In the genomic region with DNA sequence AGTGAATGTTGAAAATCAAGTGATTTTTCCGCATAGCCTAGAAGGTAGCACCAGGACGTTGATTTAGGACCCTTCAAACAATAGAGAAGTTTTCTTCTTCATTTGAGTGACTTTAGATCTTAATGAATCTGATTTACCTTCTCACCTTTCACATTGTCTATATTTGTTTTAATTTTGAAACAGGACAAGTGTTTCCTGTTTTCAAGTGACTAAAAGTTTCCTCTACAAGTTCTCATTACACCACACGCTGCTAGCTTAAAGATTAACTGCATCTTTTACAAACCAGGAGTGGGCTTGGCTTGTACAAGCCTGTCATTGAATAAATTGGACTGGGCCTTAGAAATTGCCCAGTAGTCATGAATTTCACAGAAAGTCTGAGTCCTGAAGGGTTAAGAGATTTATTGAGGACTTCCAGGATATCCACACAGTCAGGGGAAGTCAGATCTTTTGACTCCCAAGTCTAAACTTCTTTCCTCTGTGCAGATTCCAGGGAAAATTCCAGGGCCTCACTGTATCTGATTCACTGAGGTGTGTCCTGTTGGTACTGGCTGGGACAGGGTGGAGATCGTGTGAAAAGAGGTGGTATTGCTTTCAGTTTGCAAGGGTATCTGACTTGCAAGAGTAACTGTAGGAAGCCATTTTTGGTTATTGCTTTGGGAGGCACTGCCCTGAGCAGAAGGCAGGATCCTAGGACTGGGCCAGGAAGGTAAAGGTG, we compare ENCODE assay signal across 9 cellular contexts. TPM values are rescaled to one million over a fixed set of nuclear protein-coding genes. Genes with fewer than 3 reads are reported as not detected.
DNase-seq lines count a peak whose midpoint lies in the region; ATAC-seq and TF ChIP-seq lines count a peak whose summit lies in the region.
"Had no signal": no experiment of that assay in that cellular context is flagged by ENCODE, and none has a peak within 500 bp of the region (broad histone marks: within the 10 kb centered on the region; RNA-seq: fewer than 3 reads in every experiment).

No MANE protein-coding gene starts in this region.

- H3K4me1 ChIP-seq in Peyer's patch: peaks cover 0 to 23% (median 0%) of the 10 kb centered on the region in 4 donors

- peaks cover 13% of the 10 kb centered on the region for H3K36me3 Mint-ChIP-seq in activated CD4-positive, alpha-beta T cell treated with anti-CD3 and anti-CD28 coated beads for 36 hours (ENCODE audit: low read depth)

- H3K4me3 Mint-ChIP-seq in activated CD4-positive, alpha-beta T cell treated with anti-CD3 and anti-CD28 coated beads for 36 hours: peak overlapping the region; percentile 51

- peaks cover 14% of the 10 kb centered on the region for H3K9me3 Mint-ChIP-seq in activated CD4-positive, alpha-beta T cell treated with anti-CD3 and anti-CD28 coated beads for 36 hours (ENCODE audit: low read depth)

- no peaks in the 10 kb centered on the region for H3K9me3 ChIP-seq in Peyer's patch

- no peaks in the 10 kb centered on the region for H3K36me3 ChIP-seq in Peyer's patch

- peaks cover 26% of the 10 kb centered on the region for H3K27me3 Mint-ChIP-seq in activated CD4-positive, alpha-beta T cell treated with anti-CD3 and anti-CD28 coated beads for 36 hours

- TF ChIP-seq POLR2A in Peyer's patch (IDR thresholded peaks at IDR 0.05): peak in 1 of 2 donors; percentile 35

- DNase-seq in activated CD4-positive, alpha-beta T cell treated with anti-CD3 and anti-CD28 coated beads for 36 hours: no peak
- DNase-seq in activated CD4-positive, alpha-beta T cell treated with anti-CD3 and anti-CD28 coated beads for 1 hour: no peak
- peak in 1 of 3 donors; percentile 74 for DNase-seq in Peyer's patch
- peak; percentile 97 for DNase-seq in renal cortical epithelial cell (ENCODE audit: low read depth)
- no peak for DNase-seq in NCI-H2029 (lab: John Stamatoyannopoulos, UW)
- DNase-seq in OCI-M2 (lab: John Stamatoyannopoulos, UW; ENCODE audit: unreplicated experiment): no peak
- DNase-seq in occipital lobe (lab: John Stamatoyannopoulos, UW): no peak
- DNase-seq: NCI-H748 treated with DMSO at 0.1 percent for 48 hours had no signal

- H3K27me3 ChIP-seq in Peyer's patch: no peaks in the 10 kb centered on the region

- peak overlapping the region; percentile 75 for H3K27ac Mint-ChIP-seq in activated CD4-positive, alpha-beta T cell treated with anti-CD3 and anti-CD28 coated beads for 36 hours

- POLR2A ChIA-PET in activated CD4-positive, alpha-beta T cell treated with anti-CD3 and anti-CD28 coated beads for 36 hours (lab: Charles Lee): no interaction called here

- CTCF ChIA-PET in activated CD4-positive, alpha-beta T cell treated with anti-CD3 and anti-CD28 coated beads for 36 hours (lab: Charles Lee): no interaction called here

- H3K4me3 ChIP-seq in Peyer's patch: peak overlapping the region in 2 of 4 donors; percentile 15 to 38

- peak overlapping the region in 3 of 4 donors; percentile 78 to 94 (median 86) for H3K27ac ChIP-seq in Peyer's patch

- intact Hi-C loops in activated CD4-positive, alpha-beta T cell treated with anti-CD3 and anti-CD28 coated beads for 36 hours (cut with DNase I, micrococcal nuclease): loop anchor here in 1 of 2 experiments (10.0 kb wide), 2 partner anchors 97 to 137 kb away; no protein-coding TSS in a partner anchor

- H3K4me1 Mint-ChIP-seq in activated CD4-positive, alpha-beta T cell treated with anti-CD3 and anti-CD28 coated beads for 36 hours: peaks cover 48% of the 10 kb centered on the region

- peak; percentile 10 for ATAC-seq in activated CD4-positive, alpha-beta T cell treated with anti-CD3 and anti-CD28 coated beads for 36 hours
- peak; percentile 52 for ATAC-seq in HG02759 (IDR thresholded peaks at IDR 0.05; ENCODE audit: unreplicated experiment)

- no peak for TF ChIP-seq CTCF in Peyer's patch (IDR thresholded peaks at IDR 0.05)

RNA-seq across cellular contexts. Expression of a gene that starts 3.4 kb away (rescaled TPM):
- total RNA-seq in activated CD4-positive, alpha-beta T cell treated with anti-CD3 and anti-CD28 coated beads for 36 hours: 10 to 100 TPM in 1 of 2 experiments, 1 to 10 TPM in 1; 9.4 to 12.1 TPM
- 10 to 100 TPM; 10.7 to 50.3 (median 46.9) TPM for total RNA-seq in Peyer's patch
- total RNA-seq in renal cortical epithelial cell: 49.0 and 88.9 TPM in 2 replicates
- 1.2 TPM for total RNA-seq in occipital lobe
